ENCODE assay signal across 15 cellular contexts in genomic region chr6:55543633-55544309, GRCh38. TPM values are rescaled to one million over a fixed set of nuclear protein-coding genes. Genes with fewer than 3 reads are reported as not detected.
DNase-seq lines count a peak whose midpoint lies in the region; ATAC-seq, FAIRE-seq and TF ChIP-seq lines count a peak whose summit lies in the region.
"Had no signal": no experiment of that assay in that cellular context is flagged by ENCODE, and none has a peak within 500 bp of the region (broad histone marks: within the 10 kb centered on the region; RNA-seq: fewer than 3 reads in every experiment).

No MANE protein-coding gene starts in this region.

- H3K4me1 ChIP-seq in DND-41 (ENCODE audit: insufficient read depth, low read length) = no peaks in the 10 kb centered on the region
- H3K4me1 ChIP-seq in keratinocyte (ENCODE audit: control insufficient read depth, extremely low read depth, insufficient read depth, low read length) = no peaks in the 10 kb centered on the region
- H3K4me1 ChIP-seq: stomach had no signal

- no peaks in the 10 kb centered on the region for H3K9me1 ChIP-seq in keratinocyte (ENCODE audit: control insufficient read depth, extremely low read depth, insufficient read depth, low read length)

- peak; percentile 9 for TF ChIP-seq CTCF in DND-41 (IDR thresholded peaks at IDR 0.05; ENCODE audit: borderline replicate concordance, extremely low read depth, low read length, poor library complexity, severe bottlenecking)
- TF ChIP-seq CTCF in astrocyte of the cerebellum (IDR thresholded peaks at IDR 0.05; ENCODE audit: low read depth, low read length, missing control alignments) = peak; percentile 18
- TF ChIP-seq CTCF in keratinocyte (optimal IDR thresholded peaks at IDR 0.05 in 1 of 3, IDR thresholded peaks at IDR 0.05 in 1 of 3, conservative IDR thresholded peaks at IDR 0.05 in 1 of 3; ENCODE audit: extremely low read depth in 1 of 3, insufficient read depth in 2 of 3, low read length in 3 of 3) = peak in 2 of 3 experiments; percentile 3 to 4

- H3K79me2 ChIP-seq in DND-41 (ENCODE audit: insufficient read depth, low read length) (no peaks in the 10 kb centered on the region), keratinocyte (ENCODE audit: control insufficient read depth, insufficient read depth, low read length) (no peaks in the 10 kb centered on the region)

- H3K36me3 ChIP-seq in DND-41 (ENCODE audit: insufficient read depth, low read length) = no peaks in the 10 kb centered on the region
- H3K36me3 ChIP-seq in keratinocyte (ENCODE audit: control insufficient read depth in 2 of 2, extremely low read depth in 1 of 2, insufficient read depth in 2 of 2, low read length in 2 of 2) = no peaks in the 10 kb centered on the region
- H3K36me3 ChIP-seq: stomach had no signal

- ATAC-seq in DND-41 (ENCODE audit: insufficient read depth, low read depth) (no peak), HG03025 (IDR thresholded peaks at IDR 0.05; ENCODE audit: low FRiP score, unreplicated experiment) (no peak)

- no peak overlapping the region for H3K4me2 ChIP-seq in DND-41 (ENCODE audit: insufficient read depth, low read length)
- H3K4me2 ChIP-seq in keratinocyte (ENCODE audit: control insufficient read depth, extremely low read depth, insufficient read depth, low read depth, low read length) = no peak overlapping the region

- no peak overlapping the region for H3K27ac ChIP-seq in DND-41 (ENCODE audit: low read length)
- no peak overlapping the region for H3K27ac ChIP-seq in keratinocyte (ENCODE audit: control insufficient read depth, insufficient read depth, low read length)
- H3K27ac ChIP-seq: stomach had no signal

- dilution Hi-C loops in keratinocyte (cut with MboI; ENCODE audit: extremely low pct_ligation_motif_present, low sequenced_read_pairs) = no loop called here

- H2AFZ ChIP-seq in DND-41 (ENCODE audit: low read depth, low read length) = no peak overlapping the region
- no peak overlapping the region for H2AFZ ChIP-seq in keratinocyte (ENCODE audit: control insufficient read depth, low read length)

- H3K27me3 ChIP-seq in DND-41 (ENCODE audit: insufficient read depth, low read length, poor library complexity) = no peaks in the 10 kb centered on the region
- H3K27me3 ChIP-seq in keratinocyte (ENCODE audit: control insufficient read depth, extremely low read depth, insufficient read depth, low read length) = no peaks in the 10 kb centered on the region
- H3K27me3 ChIP-seq: stomach had no signal

- no peak for DNase-seq in DND-41
- DNase-seq in HT1080 (ENCODE audit: low read depth) = peak; percentile 5
- no peak for DNase-seq in astrocyte of the cerebellum (ENCODE audit: low read depth)
- DNase-seq in keratinocyte (ENCODE audit: low read depth, low spot score) = no peak
- no peak for DNase-seq in activated CD4-positive, alpha-beta T cell treated with anti-CD3 and anti-CD28 coated beads, Interleukin-2, amount 50 U/mL, for 48 hours
- DNase-seq in midbrain (lab: John Stamatoyannopoulos, UW) = no peak
- no peak for DNase-seq in NCI-H524 (lab: John Stamatoyannopoulos, UW)
- DNase-seq: activated gamma-delta T cell, C1 segment of cervical spinal cord, HCEC 1CT, KBM-7, kidney, stomach had no signal

- no peaks in the 10 kb centered on the region for H3K9me3 ChIP-seq in DND-41 (ENCODE audit: insufficient read depth, low read length, severe bottlenecking)
- H3K9me3 ChIP-seq in keratinocyte (ENCODE audit: control insufficient read depth, low read depth, low read length) = no peaks in the 10 kb centered on the region
- H3K9me3 ChIP-seq: stomach had no signal

- H3K4me3 ChIP-seq in DND-41 (ENCODE audit: low read depth in 1 of 2, low read length in 2 of 2) = no peak overlapping the region
- H3K4me3 ChIP-seq in astrocyte of the cerebellum (ENCODE audit: low read depth, low read length) = no peak overlapping the region
- H3K4me3 ChIP-seq in keratinocyte (ENCODE audit: control insufficient read depth in 2 of 3, extremely low read depth in 1 of 3, insufficient read depth in 2 of 3, low read depth in 1 of 3, low read length in 3 of 3) = no peak overlapping the region
- H3K4me3 ChIP-seq: stomach had no signal

- H4K20me1 ChIP-seq in DND-41 (ENCODE audit: insufficient read depth, low read length) (no peaks in the 10 kb centered on the region), keratinocyte (ENCODE audit: control insufficient read depth, extremely low read depth, insufficient read depth, low read length) (no peaks in the 10 kb centered on the region)

- no peak overlapping the region for H3K9ac ChIP-seq in DND-41 (ENCODE audit: low read depth, low read length)
- no peak overlapping the region for H3K9ac ChIP-seq in keratinocyte (ENCODE audit: control insufficient read depth, extremely low read depth, insufficient read depth, low read length)

- in situ Hi-C loops in astrocyte of the cerebellum (cut with HindIII; ENCODE audit: low sequenced_read_pairs) = no loop called here

- FAIRE-seq in keratinocyte (lab: Jason Lieb, UNC) = no peak
- FAIRE-seq: bronchial epithelial cell had no signal

RNA-seq across cellular contexts. Expression of gene HMGCLL1, which starts 35.2 kb away (rescaled TPM):
- not detected in 2 replicates for total RNA-seq in HT1080 (2014; rRNA removed; shearing (Covaris generic))
- polyA plus RNA-seq in HT1080 (2015; cell fraction: cytosol; rRNA removed) = not detected in 2 replicates
- not detected in 2 replicates for polyA plus RNA-seq in HT1080 (2015; cell fraction: nucleus; rRNA removed)
- polyA plus RNA-seq in keratinocyte = 0.04 to 0.06 TPM in 2 of 3 replicates, not detected in the other
- not detected for polyA plus RNA-seq in keratinocyte (2011; ENCODE audit: low read depth)
- polyA plus RNA-seq in keratinocyte (2011; cell fraction: cytosol; rRNA removed) = 0.06 TPM in 2 replicates
- 0.06 TPM in 1 of 2 replicates, not detected in the other for polyA plus RNA-seq in keratinocyte (2011; cell fraction: nucleus; rRNA removed)
- not detected in 2 replicates for polyA plus RNA-seq in keratinocyte (2012; ENCODE audit: low replicate concordance)
- not detected in 3 replicates for polyA minus RNA-seq in keratinocyte
- polyA minus RNA-seq in keratinocyte (2011; cell fraction: cytosol; rRNA and poly(A)+ RNA removed) = not detected
- polyA minus RNA-seq in keratinocyte (2011; cell fraction: nucleus; rRNA and poly(A)+ RNA removed) = not detected in 2 replicates
- total RNA-seq: bronchial epithelial cell had no signal
